ENCODE assay signal across 9 cellular contexts in the genomic region with DNA sequence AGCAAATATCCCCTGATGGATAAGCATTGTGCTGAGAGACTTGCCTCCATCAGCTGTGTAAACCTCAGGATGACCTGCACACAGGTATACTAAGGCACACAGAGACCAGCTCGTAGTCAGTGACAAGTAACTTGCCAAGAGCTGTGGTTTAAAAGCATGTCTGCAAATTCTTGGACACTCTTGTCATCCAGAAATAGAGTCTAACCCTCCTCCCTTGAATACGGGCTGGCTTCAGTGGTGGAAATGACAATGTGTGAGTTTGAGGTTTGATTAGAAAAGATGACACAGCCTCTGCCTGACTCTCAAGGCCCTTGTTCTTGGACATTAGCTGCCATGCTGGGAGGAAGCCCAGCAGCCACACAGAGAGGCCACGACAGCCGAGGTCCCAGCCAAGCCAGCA.
"Had no signal": no experiment of that assay in that cellular context is flagged by ENCODE, and none has a peak within 500 bp of the region (broad histone marks: within the 10 kb centered on the region; RNA-seq: fewer than 3 reads in every experiment).

No MANE protein-coding gene starts in this region.

- H3K9me3 Mint-ChIP-seq: activated T-cell treated with anti-CD3 and anti-CD28 coated beads, Interleukin-2, amount 50 U/mL, for 4 hours; endodermal cell; immature natural killer cell; memory B cell; neural crest cell had no signal

- H3K36me3 Mint-ChIP-seq: immature natural killer cell, memory B cell had no signal

- H3K4me1 ChIP-seq: tibial artery had no signal

- H3K4me3 Mint-ChIP-seq: activated CD8-positive, alpha-beta memory T cell treated with anti-CD3 and anti-CD28 coated beads, Interleukin-2, amount 10 ng/mL, durations not matched to agents 7 days and 5 days; activated T-cell treated with anti-CD3 and anti-CD28 coated beads, Interleukin-2, amount 50 U/mL, for 4 hours; endodermal cell; immature natural killer cell; memory B cell; neural crest cell had no signal

- H3K27ac Mint-ChIP-seq: activated CD8-positive, alpha-beta memory T cell treated with anti-CD3 and anti-CD28 coated beads, Interleukin-2, amount 10 ng/mL, durations not matched to agents 7 days and 5 days; endodermal cell; immature natural killer cell; memory B cell had no signal

- DNase-seq: activated CD4-positive, alpha-beta T cell treated with anti-CD3 and anti-CD28 coated beads, Interleukin-2, amount 50 U/mL, for 48 hours; activated CD8-positive, alpha-beta memory T cell treated with anti-CD3 and anti-CD28 coated beads, Interleukin-2, amount 10 ng/mL, durations not matched to agents 7 days and 5 days; activated T-cell treated with anti-CD3 and anti-CD28 coated beads, Interleukin-2, amount 50 U/mL, for 4 hours; endodermal cell; immature natural killer cell; tibial artery had no signal

- H3K36me3 ChIP-seq: tibial artery, vagina had no signal

- H3K27me3 ChIP-seq: tibial artery, vagina had no signal

- H3K27ac ChIP-seq: tibial artery, vagina had no signal

- H3K4me1 Mint-ChIP-seq: neural crest cell had no signal

- H3K27me3 Mint-ChIP-seq: memory B cell had no signal

- H3K9me3 ChIP-seq: tibial artery, vagina had no signal

- H3K4me3 ChIP-seq: tibial artery, vagina had no signal
